1 cellular context compared by ENCODE assay signal in the genomic region with DNA sequence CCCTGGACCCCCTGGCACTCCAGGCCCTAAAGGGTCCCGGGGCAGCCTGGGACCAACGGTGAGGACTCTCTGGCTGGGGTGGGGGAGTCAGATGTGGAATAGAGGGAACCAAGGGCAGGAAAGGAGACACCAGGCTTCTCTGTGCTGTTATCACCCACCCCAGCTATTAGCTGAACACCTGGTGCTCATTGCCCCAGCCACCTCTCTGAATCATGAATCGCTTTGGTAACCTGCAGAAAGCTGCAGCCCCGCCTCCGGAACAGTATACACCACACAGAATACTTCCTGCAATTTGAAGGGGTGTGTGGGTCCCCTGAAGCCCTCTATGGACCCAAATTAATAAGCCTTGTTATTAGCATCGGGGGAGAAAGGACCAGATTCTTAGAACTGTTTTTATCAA.
TF ChIP-seq lines count a peak whose summit lies in the region.

No MANE protein-coding gene starts in this region.

TF ChIP-seq in IMR-90, 13 proteins besides CTCF, POLR2A, EP300 and RAD21:
- TF ChIP-seq CHD1 (IDR thresholded peaks at IDR 0.05; ENCODE audit: low read depth, low read length): no peak
- TF ChIP-seq RCOR1 (IDR thresholded peaks at IDR 0.05; ENCODE audit: insufficient replicate concordance, low read length): no peak
- TF ChIP-seq NFE2L2 (IDR thresholded peaks at IDR 0.05; ENCODE audit: low read depth, low read length): no peak
- TF ChIP-seq MXI1 (IDR thresholded peaks at IDR 0.05; ENCODE audit: borderline replicate concordance, low read depth, low read length): no peak
- TF ChIP-seq MAFK (IDR thresholded peaks at IDR 0.05; ENCODE audit: low read depth, low read length): no peak
- no peak for TF ChIP-seq RFX5 (IDR thresholded peaks at IDR 0.05; ENCODE audit: low read depth, low read length)
- no peak for TF ChIP-seq USF2 (IDR thresholded peaks at IDR 0.05; ENCODE audit: low read depth, low read length)
- no peak for TF ChIP-seq CEBPB (IDR thresholded peaks at IDR 0.05; ENCODE audit: low read depth, low read length)
- TF ChIP-seq BHLHE40 (IDR thresholded peaks at IDR 0.05; ENCODE audit: low read depth, low read length): no peak
- TF ChIP-seq ELK1 (IDR thresholded peaks at IDR 0.05; ENCODE audit: borderline replicate concordance, low read depth, low read length): no peak
- TF ChIP-seq MAZ (IDR thresholded peaks at IDR 0.05; ENCODE audit: borderline replicate concordance, low read depth, low read length): no peak
- TF ChIP-seq SMC3 (IDR thresholded peaks at IDR 0.05; ENCODE audit: low read depth, low read length): no peak
- no peak for TF ChIP-seq FOS (IDR thresholded peaks at IDR 0.05; ENCODE audit: low read depth, low read length)
